In the genomic region with DNA sequence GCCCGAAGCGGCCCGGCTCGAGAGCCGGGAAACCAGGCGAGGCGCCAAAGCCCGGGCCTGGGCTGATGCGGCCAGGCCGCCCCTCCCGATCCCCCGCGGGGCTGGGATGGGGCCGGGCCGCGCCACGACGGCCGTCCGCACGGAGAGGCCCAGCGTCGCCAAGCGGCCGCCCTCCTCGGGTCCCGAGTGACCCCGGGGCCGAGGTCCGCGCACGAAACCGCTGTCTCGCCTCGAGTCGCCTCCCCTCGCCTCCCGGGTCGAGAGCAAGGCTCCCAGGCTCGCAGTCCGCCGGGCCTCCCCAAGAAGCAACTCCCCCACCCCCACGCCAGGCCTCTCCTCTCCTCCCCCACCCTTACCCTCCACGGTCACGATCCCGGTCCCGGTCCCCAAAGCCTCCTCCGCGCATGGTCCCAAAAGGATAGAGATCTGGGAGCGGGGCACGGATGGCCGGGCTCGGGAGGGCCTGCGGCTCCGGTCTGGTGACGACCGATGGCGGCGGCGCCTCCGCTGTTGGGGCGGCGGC, we compare ENCODE assay signal across 8 cellular contexts. TPM values are rescaled to one million over a fixed set of nuclear protein-coding genes. Genes with fewer than 3 reads are reported as not detected.
DNase-seq lines count a peak whose midpoint lies in the region; ATAC-seq and TF ChIP-seq lines count a peak whose summit lies in the region.

No MANE protein-coding gene starts in this region.

- peak overlapping the region; percentile 100 for H3K9ac ChIP-seq in trophoblast cell (ENCODE audit: low read length)

- peak overlapping the region; percentile 96 for H4K12ac ChIP-seq in trophoblast cell (ENCODE audit: low read depth, low read length)

- no TSS peak for BruUV-seq in OCI-LY7 (replicated peaks; lab: Mats Ljungman, UMichigan)

- H3K14ac ChIP-seq in trophoblast cell (ENCODE audit: low read length): peak overlapping the region; percentile 99

- no peaks in the 10 kb centered on the region for H3K9me3 ChIP-seq in OCI-LY7 (ENCODE audit: low read length)
- no peaks in the 10 kb centered on the region for H3K9me3 ChIP-seq in cardiac muscle cell (ENCODE audit: low read depth)
- H3K9me3 ChIP-seq in trophoblast cell (ENCODE audit: insufficient read depth, low read depth, low read length): no peaks in the 10 kb centered on the region
- H3K9me3 ChIP-seq in upper lobe of left lung: no peaks in the 10 kb centered on the region

- TF ChIP-seq POLR2A in upper lobe of left lung (IDR thresholded peaks at IDR 0.05): peak in 3 of 4 donors; percentile 38 to 65 (median 57)

- in situ Hi-C loops in GM13977 (cut with MboI; ENCODE audit: low pct_unique_long_range_greater_than_20kb, low sequenced_read_pairs, unreplicated experiment): no loop called here

- TF ChIP-seq CTCF in 22Rv1 (IDR thresholded peaks at IDR 0.05): no peak
- TF ChIP-seq CTCF in GM13977 (IDR thresholded peaks at IDR 0.05; ENCODE audit: extremely low read depth, insufficient read depth, missing control alignments): no peak
- TF ChIP-seq CTCF in OCI-LY7 (conservative IDR thresholded peaks at IDR 0.05; ENCODE audit: low read length): no peak
- no peak for TF ChIP-seq CTCF in cardiac muscle cell (IDR thresholded peaks at IDR 0.05; ENCODE audit: low read depth, low read length)
- no peak for TF ChIP-seq CTCF in upper lobe of left lung (IDR thresholded peaks at IDR 0.05)

- no peak for TF ChIP-seq EP300 in upper lobe of left lung (IDR thresholded peaks at IDR 0.05)

- no CpG with 5 or more reads among the region's 63 CpGs for WGBS in trophoblast cell (ENCODE audit: extremely low coverage, insufficient coverage, insufficient read length)
- 0 to 1% methylated on average over 24 to 29 of the region's 63 CpGs for WGBS in upper lobe of left lung, 2 donors

- CTCF ChIA-PET in OCI-LY7 (lab: Charles Lee; ENCODE audit: unreplicated experiment): no interaction called here

- H3K4me3 ChIP-seq in OCI-LY7 (ENCODE audit: low read depth, low read length, poor library complexity, severe bottlenecking) (peak overlapping the region; percentile 83), cardiac muscle cell (peak overlapping the region; percentile 61), trophoblast cell (ENCODE audit: low read depth, low read length) (peak overlapping the region; percentile 100), upper lobe of left lung (peak overlapping the region; percentile 26 to 82 (median 60))

- H3K4me2 ChIP-seq in OCI-LY7 (ENCODE audit: low read length) (peak overlapping the region; percentile 99), trophoblast cell (ENCODE audit: low read length) (peak overlapping the region; percentile 53)

- peaks cover 14% of the 10 kb centered on the region for H3K79me1 ChIP-seq in trophoblast cell (ENCODE audit: low read length)

- intact Hi-C loops in OCI-LY7 (cut with micrococcal nuclease; ENCODE audit: unreplicated experiment): loop anchor here (2.0 kb wide), 2 partner anchors 65 to 107 kb away; a partner anchor contains a TSS

- DNase-seq in GM13977 (ENCODE audit: low spot score) (peak; percentile 70), OCI-LY7 (ENCODE audit: low spot score) (peak; percentile 78), cardiac muscle cell (ENCODE audit: low read depth in 1 of 2, low spot score in 1 of 2) (peak; percentile 68 to 81), trophoblast cell (peak; percentile 14 to 59), upper lobe of left lung (peak; percentile 72 to 94)
- peak; percentile 24 for DNase-seq in activated naive CD8-positive, alpha-beta T cell treated with anti-CD3 and anti-CD28 coated beads, Interleukin-2, amount 50 U/mL, for 16 hours (ENCODE audit: low read depth, low spot score)

- no peak overlapping the region for H3K23ac ChIP-seq in trophoblast cell (ENCODE audit: low read length)

- peak overlapping the region; percentile 87 for H3K4ac ChIP-seq in trophoblast cell (ENCODE audit: low read depth, low read length)

- POLR2A ChIA-PET in OCI-LY7 (lab: Charles Lee): no interaction called here

- no peaks in the 10 kb centered on the region for H3K9me2 ChIP-seq in OCI-LY7 (ENCODE audit: insufficient read depth, low read length)

- peak overlapping the region; percentile 99 for H4K8ac ChIP-seq in trophoblast cell (ENCODE audit: low read depth, low read length)

- H3K36me3 ChIP-seq in OCI-LY7 (ENCODE audit: insufficient read depth, low read length) (peaks cover 48% of the 10 kb centered on the region), cardiac muscle cell (peaks cover 9% of the 10 kb centered on the region), trophoblast cell (ENCODE audit: control insufficient read depth in 1 of 2, insufficient read depth in 2 of 2, low read length in 2 of 2) (peaks cover 2 to 9% of the 10 kb centered on the region in 2 experiments), upper lobe of left lung (peaks cover 0 to 32% (median 4%) of the 10 kb centered on the region in 4 donors)

- peak overlapping the region; percentile 98 for H3K18ac ChIP-seq in trophoblast cell (ENCODE audit: low read length)

- H3K4me1 ChIP-seq in OCI-LY7 (ENCODE audit: insufficient read depth, low read length, poor library complexity, severe bottlenecking) (peaks cover 36% of the 10 kb centered on the region), cardiac muscle cell (ENCODE audit: low read depth) (peaks cover 22% of the 10 kb centered on the region), trophoblast cell (ENCODE audit: control insufficient read depth in 1 of 2, insufficient read depth in 2 of 2, low read length in 2 of 2) (peaks cover 0 to 7% of the 10 kb centered on the region in 2 experiments), upper lobe of left lung (peaks cover 38 to 46% (median 41%) of the 10 kb centered on the region in 4 donors)

- H2BK12ac ChIP-seq in trophoblast cell (ENCODE audit: low read length): no peak overlapping the region

- peak overlapping the region; percentile 97 for H2BK5ac ChIP-seq in trophoblast cell (ENCODE audit: low read depth, low read length, poor library complexity)

- no peaks in the 10 kb centered on the region for H3K27me3 ChIP-seq in cardiac muscle cell
- no peaks in the 10 kb centered on the region for H3K27me3 ChIP-seq in trophoblast cell (ENCODE audit: insufficient read depth, low read length)
- H3K27me3 ChIP-seq in upper lobe of left lung: no peaks in the 10 kb centered on the region

- H2AFZ ChIP-seq in OCI-LY7 (ENCODE audit: low read length) (peak overlapping the region; percentile 56), trophoblast cell (ENCODE audit: insufficient read depth, low read length, poor library complexity) (peak overlapping the region; percentile 78)

- peak overlapping the region; percentile 82 for H2BK120ac ChIP-seq in trophoblast cell (ENCODE audit: insufficient read depth, low read length, poor library complexity)

- peak overlapping the region; percentile 99 for H4K91ac ChIP-seq in trophoblast cell (ENCODE audit: low read depth, low read length)

- peak overlapping the region; percentile 90 for H2AK5ac ChIP-seq in trophoblast cell (ENCODE audit: low read length)

- H3K79me2 ChIP-seq in OCI-LY7 (ENCODE audit: insufficient read depth, low read depth, low read length): peaks cover 53% of the 10 kb centered on the region
- peaks cover 26% of the 10 kb centered on the region for H3K79me2 ChIP-seq in trophoblast cell (ENCODE audit: control insufficient read depth, insufficient read depth, low read length, poor library complexity)

- peak; percentile 25 for ATAC-seq in HG02973 (IDR thresholded peaks at IDR 0.05; ENCODE audit: unreplicated experiment)
- peak; percentile 78 to 86 for ATAC-seq in upper lobe of left lung (ENCODE audit: low FRiP score in 2 of 2)

- H3K27ac ChIP-seq in 22Rv1 (peak overlapping the region; percentile 99), OCI-LY7 (ENCODE audit: low read depth, low read length, poor library complexity, severe bottlenecking) (peak overlapping the region; percentile 91), cardiac muscle cell (peak overlapping the region; percentile 100), trophoblast cell (ENCODE audit: low read depth, low read length) (peak overlapping the region; percentile 100), upper lobe of left lung (peak overlapping the region; percentile 99 to 100 (median 100))

- H4K20me1 ChIP-seq in OCI-LY7 (ENCODE audit: insufficient read depth, low read length): peaks cover 35% of the 10 kb centered on the region

RNA-seq across cellular contexts. Expression of a gene that starts 0.5 kb away (rescaled TPM):
- total RNA-seq in OCI-LY7 (2014; rRNA removed; shearing (Covaris generic)): 626 and 667 TPM in 2 replicates
- 505 and 508 TPM in 2 replicates for total RNA-seq in OCI-LY7 (2022)
- total RNA-seq in cardiac muscle cell: 682 and 855 TPM in 2 replicates
- polyA plus RNA-seq in cardiac muscle cell: 53.7 and 60.4 TPM in 2 replicates
- polyA plus RNA-seq in trophoblast cell (2013): 186 and 190 TPM in 2 replicates
- 1,000 to 10,000 TPM in 2 of 6 donors, 100 to 1,000 TPM in 4; 428 to 2,078 (median 621) TPM for total RNA-seq in upper lobe of left lung

RNA-seq across cellular contexts. Expression of a gene that starts 37.8 kb away (rescaled TPM):
- not detected in 2 replicates for total RNA-seq in OCI-LY7 (2014; rRNA removed; shearing (Covaris generic))
- not detected in 2 replicates for total RNA-seq in OCI-LY7 (2022)
- 13.1 and 19.7 TPM in 2 replicates for total RNA-seq in cardiac muscle cell
- 21.8 and 26.5 TPM in 2 replicates for polyA plus RNA-seq in cardiac muscle cell
- 41.5 TPM in 2 replicates for polyA plus RNA-seq in trophoblast cell (2013)
- total RNA-seq in upper lobe of left lung: 10 to 100 TPM in 2 of 6 donors, 1 to 10 TPM in 4; 7.3 to 14.2 (median 9.7) TPM

RNA-seq across cellular contexts. Expression of a gene that starts 50.7 kb away (rescaled TPM):
- total RNA-seq in OCI-LY7 (2014; rRNA removed; shearing (Covaris generic)): not detected in 2 replicates
- total RNA-seq in OCI-LY7 (2022) (not detected in 2 replicates), cardiac muscle cell (19.3 and 27.5 TPM in 2 replicates), upper lobe of left lung (not detected)
- polyA plus RNA-seq in cardiac muscle cell: 3.2 and 4.9 TPM in 2 replicates
- polyA plus RNA-seq in trophoblast cell (2013): 0.05 and 0.08 TPM in 2 replicates

Comparison
In these comparisons a context has a peak if more than half of its experiments do, and no peak if none do; other contexts are left out.
1. Peak in every context shown above with its lines: DNase-seq, ATAC-seq, H3K4me3 ChIP-seq and H3K27ac ChIP-seq.
2. DNase-seq: peak in every context shown above with its lines; median percentile 83 in upper lobe of left lung; 78 in OCI-LY7; 74 in cardiac muscle cell; 70 in GM13977; 36 in trophoblast cell; 24 in activated naive CD8-positive, alpha-beta T cell treated with anti-CD3 and anti-CD28 coated beads, Interleukin-2, amount 50 U/mL, for 16 hours.
3. RNA of a gene that starts 37.8 kb away (total RNA-seq): 13.1 to 19.7 TPM in cardiac muscle cell and 7.3 to 14.2 TPM in upper lobe of left lung; not detected in OCI-LY7; every median in the first group is over 4 times any median in the second.
4. RNA of a gene that starts 50.7 kb away (total RNA-seq): 19.3 to 27.5 TPM in cardiac muscle cell; not detected in OCI-LY7 and not detected in upper lobe of left lung; every median in the first group is over 10 times any median in the second.